ENCODE assay signal across 8 cellular contexts in genomic region chr15:85583404-85584390, GRCh38.
DNase-seq lines count a peak whose midpoint lies in the region; ATAC-seq and TF ChIP-seq lines count a peak whose summit lies in the region.

No MANE protein-coding gene starts in this region.

- DNase-seq in MV-4-11 (lab: John Stamatoyannopoulos, UW) (peak; percentile 69), astrocyte of the hippocampus (ENCODE audit: low read depth, low spot score) (peak; percentile 28), tibial nerve (ENCODE audit: low spot score in 2 of 2) (peak in 1 of 2 donors; percentile 36), NCI-H82 treated with DMSO at 0.1 percent for 48 hours (lab: John Stamatoyannopoulos, UW; ENCODE audit: unreplicated experiment) (no peak), foreskin melanocyte (no peak)

- no peaks in the 10 kb centered on the region for H3K27me3 ChIP-seq in tibial nerve

- no peak for TF ChIP-seq POLR2A in tibial nerve (IDR thresholded peaks at IDR 0.05)

- peak overlapping the region; percentile 9 for H3K4me3 ChIP-seq in mesodermal cell (ENCODE audit: extremely low read depth, insufficient read depth, low read length, poor library complexity, severe bottlenecking)
- H3K4me3 ChIP-seq in tibial nerve, result peak overlapping the region in 2 of 4 donors; percentile 28 to 37

- 76 to 84% methylated on average over 6 to 7 of the region's 8 CpGs for WGBS in mesodermal cell (ENCODE audit: insufficient coverage in 2 of 2), 2 experiments
- 34 to 52% methylated on average over 8 of the region's 8 CpGs for WGBS in tibial nerve, 2 donors

- ATAC-seq in GM18499 (IDR thresholded peaks at IDR 0.05; ENCODE audit: insufficient read depth, unreplicated experiment) (peak; percentile 47), GM21825 (IDR thresholded peaks at IDR 0.05; ENCODE audit: unreplicated experiment) (peak; percentile 41)

- no peak for TF ChIP-seq CTCF in tibial nerve (IDR thresholded peaks at IDR 0.05)

- no peak overlapping the region for H3K27ac ChIP-seq in mesodermal cell (ENCODE audit: low read depth, low read length, severe bottlenecking)
- peak overlapping the region; percentile 55 to 85 (median 84) for H3K27ac ChIP-seq in tibial nerve

- peaks cover 9% of the 10 kb centered on the region for H3K4me1 ChIP-seq in mesodermal cell (ENCODE audit: control insufficient read depth, insufficient read depth, low read length, poor library complexity, severe bottlenecking)
- peaks cover 0 to 75% (median 36%) of the 10 kb centered on the region in 4 donors for H3K4me1 ChIP-seq in tibial nerve

- H3K36me3 ChIP-seq in mesodermal cell (ENCODE audit: control insufficient read depth, insufficient read depth, low read length), result peaks cover 74% of the 10 kb centered on the region
- H3K36me3 ChIP-seq in tibial nerve, result peaks cover 0 to 36% (median 0%) of the 10 kb centered on the region in 3 donors

- TF ChIP-seq EP300 in tibial nerve (IDR thresholded peaks at IDR 0.05), result peak in 1 of 2 donors; percentile 24

- no peaks in the 10 kb centered on the region for H3K9me3 ChIP-seq in mesodermal cell (ENCODE audit: control insufficient read depth, low read length)
- no peaks in the 10 kb centered on the region for H3K9me3 ChIP-seq in tibial nerve

Comparison
In these comparisons a context has a peak if more than half of its experiments do, and no peak if none do; other contexts are left out.
1. DNase-seq: peak in MV-4-11 (single experiment) and astrocyte of the hippocampus (single experiment); none in NCI-H82 treated with DMSO at 0.1 percent for 48 hours (single experiment) and foreskin melanocyte (single experiment).